Comparison of ENCODE assay signal across 13 cellular contexts in the genomic region with DNA sequence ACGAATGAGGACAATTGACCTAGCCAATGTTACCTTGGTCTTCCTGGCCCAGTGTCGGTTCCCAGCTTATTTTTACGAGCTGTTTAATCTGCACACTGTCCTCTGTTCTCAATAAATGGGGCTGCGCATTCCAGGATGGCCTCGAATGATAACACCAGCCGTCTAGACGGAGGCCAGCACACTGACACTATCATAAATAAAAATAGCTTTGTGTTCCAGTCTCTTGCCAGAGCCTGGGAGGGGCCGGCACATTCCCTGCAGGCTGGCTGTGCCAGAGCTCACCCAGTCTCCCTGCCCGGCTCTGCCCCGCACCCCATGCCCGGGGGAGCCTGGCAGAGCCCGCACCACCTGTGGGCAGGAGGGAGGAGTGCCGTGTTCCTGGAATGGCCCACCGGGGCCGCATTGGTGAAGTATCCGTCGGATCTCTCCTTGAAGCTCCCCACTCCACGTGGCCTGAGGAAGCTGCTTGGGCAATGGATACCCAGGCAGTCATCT.
A peak's percentile ranks its signal among the peaks of the same experiment; 100 is the strongest.
DNase-seq lines count a peak whose midpoint lies in the region; ATAC-seq and TF ChIP-seq lines count a peak whose summit lies in the region.
"Had no signal": no experiment of that assay in that cellular context is flagged by ENCODE, and none has a peak within 500 bp of the region (broad histone marks: within the 10 kb centered on the region; RNA-seq: fewer than 3 reads in every experiment).

No MANE protein-coding gene starts in this region.

- intact Hi-C loops in adrenal gland (cut with DNase I) (no loop called here), cardiac septum (cut with DNase I) (loop anchor here (2.0 kb wide), 2 partner anchors 56 to 64 kb away; no protein-coding TSS in a partner anchor), tibial artery (cut with DNase I; ENCODE audit: low total_unique reads) (no loop called here)

- H3K9me3 Mint-ChIP-seq in nephron, result peaks cover 3% of the 10 kb centered on the region

- H3K4me1 ChIP-seq in adrenal gland (replicated peaks in 1 of 2) (peaks cover 27 to 28% of the 10 kb centered on the region in 2 donors), tibial artery (peaks cover 0 to 92% (median 58%) of the 10 kb centered on the region in 4 donors)
- H3K4me1 ChIP-seq: SJCRH30 had no signal

- peak in 2 of 6 experiments; percentile 22 to 32 for TF ChIP-seq CTCF in adrenal gland (IDR thresholded peaks at IDR 0.05)
- TF ChIP-seq CTCF in nephron (IDR thresholded peaks at IDR 0.05; ENCODE audit: unreplicated experiment in 3 of 3), result no peak
- TF ChIP-seq CTCF in tibial artery (IDR thresholded peaks at IDR 0.05), result peak; percentile 14 to 22

- TF ChIP-seq POLR2A in adrenal gland (IDR thresholded peaks at IDR 0.05), result peak in 1 of 2 donors; percentile 40
- no peak for TF ChIP-seq POLR2A in erythroblast (IDR thresholded peaks at IDR 0.05; ENCODE audit: low read length)

- H3K27me3 Mint-ChIP-seq in nephron (ENCODE audit: low read depth), result peaks cover 17% of the 10 kb centered on the region

- 9 to 30% (median 24%) methylated on average over 16 to 18 of the region's 18 CpGs for WGBS in adrenal gland, 4 donors

- H3K27me3 ChIP-seq in adrenal gland, result no peaks in the 10 kb centered on the region
- no peaks in the 10 kb centered on the region for H3K27me3 ChIP-seq in tibial artery

- H3K27ac ChIP-seq in adrenal gland (peak overlapping the region in 4 of 5 donors; percentile 18 to 71 (median 58)), tibial artery (peak overlapping the region; percentile 88 to 90)
- H3K27ac ChIP-seq: SJCRH30 had no signal

- peak; percentile 60 to 93 (median 88) for DNase-seq in adrenal gland
- peak; percentile 86 for DNase-seq in cardiac septum (ENCODE audit: low spot score)
- DNase-seq in tibial artery, result peak; percentile 50 to 89
- no peak for DNase-seq in NCI-H510A (lab: John Stamatoyannopoulos, UW)
- DNase-seq in central memory CD4-positive, alpha-beta T cell, result no peak
- DNase-seq in erythroblast (lab: John Stamatoyannopoulos, UW), result no peak
- DNase-seq: activated CD4-positive, alpha-beta T cell treated with anti-CD3 and anti-CD28 coated beads for 48 hours; effector CD4-positive, alpha-beta T cell; Kasumi-1; SJCRH30 had no signal

- no peak for ATAC-seq in GM21825 (IDR thresholded peaks at IDR 0.05; ENCODE audit: unreplicated experiment)

- H3K9me3 ChIP-seq in adrenal gland (replicated peaks in 1 of 3) (no peaks in the 10 kb centered on the region), tibial artery (no peaks in the 10 kb centered on the region)
- H3K9me3 ChIP-seq: SJCRH30 had no signal

- H3K36me3 Mint-ChIP-seq in nephron (ENCODE audit: low read depth), result no peaks in the 10 kb centered on the region

- no peak overlapping the region for H3K4me3 ChIP-seq in adrenal gland
- no peak overlapping the region for H3K4me3 ChIP-seq in tibial artery
- H3K4me3 ChIP-seq: SJCRH30 had no signal

- peaks cover 22% of the 10 kb centered on the region for H3K4me1 Mint-ChIP-seq in nephron

- no peaks in the 10 kb centered on the region for H3K36me3 ChIP-seq in adrenal gland (replicated peaks in 1 of 2)
- no peaks in the 10 kb centered on the region for H3K36me3 ChIP-seq in tibial artery
- H3K36me3 ChIP-seq: SJCRH30 had no signal

- H3K27ac Mint-ChIP-seq in nephron, result peak overlapping the region; percentile 62 to 97 (median 77)
- H3K27ac Mint-ChIP-seq: progenitor cell of endocrine pancreas had no signal

- H3K4me3 Mint-ChIP-seq in nephron, result no peak overlapping the region

Comparison
In these comparisons a context has a peak if more than half of its experiments do, and no peak if none do; other contexts are left out.
1. DNase-seq: peak in adrenal gland (7 of 7), cardiac septum (single experiment) and tibial artery (2 of 2); none in NCI-H510A (single experiment), central memory CD4-positive, alpha-beta T cell (single experiment) and erythroblast (0 of 2).
2. CTCF ChIP-seq: peak in tibial artery (2 of 2); none in nephron (0 of 3).